8 cellular contexts compared by ENCODE assay signal in genomic region chr3:115148142-115148790, GRCh38. TPM values are rescaled to one million over a fixed set of nuclear protein-coding genes. Genes with fewer than 3 reads are reported as not detected.
A peak's percentile ranks its signal among the peaks of the same experiment; 100 is the strongest.
DNase-seq lines count a peak whose midpoint lies in the region; ATAC-seq and TF ChIP-seq lines count a peak whose summit lies in the region.

No MANE protein-coding gene starts in this region.

- intact Hi-C loops in left lung (cut with DNase I): loop anchor here in 1 of 2 donors (10.0 kb wide), 1 partner anchor 53 kb away; no protein-coding TSS in a partner anchor

- peak overlapping the region; percentile 43 for H3K27ac Mint-ChIP-seq in T-helper 1 cell treated with Interleukin-12 subunit alpha and Interleukin-12 subunit beta and Interleukin-4 antibody, amounts not matched to agents 30 μg/mL and 1 μg/mL, for 36 hours

- H3K4me3 ChIP-seq in left lung: peak overlapping the region; percentile 77 to 83
- peak overlapping the region; percentile 49 to 96 (median 76) for H3K4me3 ChIP-seq in tibial nerve

- H3K4me3 Mint-ChIP-seq in T-helper 1 cell treated with Interleukin-12 subunit alpha and Interleukin-12 subunit beta and Interleukin-4 antibody, amounts not matched to agents 30 μg/mL and 1 μg/mL, for 36 hours: peak overlapping the region; percentile 98

- peaks cover 5% of the 10 kb centered on the region for H3K27me3 Mint-ChIP-seq in T-helper 1 cell treated with Interleukin-12 subunit alpha and Interleukin-12 subunit beta and Interleukin-4 antibody, amounts not matched to agents 30 μg/mL and 1 μg/mL, for 36 hours (ENCODE audit: low read depth)

- H3K4me1 ChIP-seq in left lung (peaks cover 0 to 15% of the 10 kb centered on the region in 2 donors), tibial nerve (peaks cover 0 to 24% (median 11%) of the 10 kb centered on the region in 4 donors)

- H3K27ac ChIP-seq in angular gyrus (ENCODE audit: low read depth, low read length): peak overlapping the region; percentile 95
- peak overlapping the region; percentile 97 for H3K27ac ChIP-seq in left lung
- H3K27ac ChIP-seq in tibial nerve: peak overlapping the region; percentile 90 to 100 (median 96)

- no peak for ATAC-seq in left lung

- peaks cover 6% of the 10 kb centered on the region for H3K4me1 Mint-ChIP-seq in T-helper 1 cell treated with Interleukin-12 subunit alpha and Interleukin-12 subunit beta and Interleukin-4 antibody, amounts not matched to agents 30 μg/mL and 1 μg/mL, for 36 hours (ENCODE audit: low read depth)

- TF ChIP-seq CTCF in left lung (IDR thresholded peaks at IDR 0.05): no peak
- TF ChIP-seq CTCF in tibial nerve (IDR thresholded peaks at IDR 0.05): no peak
- no peak for TF ChIP-seq CTCF in GM13977 (IDR thresholded peaks at IDR 0.05; ENCODE audit: extremely low read depth, insufficient read depth, missing control alignments)

- TF ChIP-seq POLR2A in tibial nerve (IDR thresholded peaks at IDR 0.05): peak in 1 of 2 donors; percentile 0

- no peaks in the 10 kb centered on the region for H3K36me3 ChIP-seq in left lung
- H3K36me3 ChIP-seq in tibial nerve: no peaks in the 10 kb centered on the region

- 1% methylated on average over 7 to 20 of the region's 20 CpGs for WGBS in tibial nerve, 2 donors

- peaks cover 2% of the 10 kb centered on the region for H3K36me3 Mint-ChIP-seq in T-helper 1 cell treated with Interleukin-12 subunit alpha and Interleukin-12 subunit beta and Interleukin-4 antibody, amounts not matched to agents 30 μg/mL and 1 μg/mL, for 36 hours (ENCODE audit: low read depth)

- H3K27me3 ChIP-seq in left lung: no peaks in the 10 kb centered on the region
- no peaks in the 10 kb centered on the region for H3K27me3 ChIP-seq in tibial nerve

- in situ Hi-C loops in GM13977 (cut with MboI; ENCODE audit: low pct_unique_long_range_greater_than_20kb, low sequenced_read_pairs, unreplicated experiment): no loop called here

- no peaks in the 10 kb centered on the region for H3K9me3 Mint-ChIP-seq in T-helper 1 cell treated with Interleukin-12 subunit alpha and Interleukin-12 subunit beta and Interleukin-4 antibody, amounts not matched to agents 30 μg/mL and 1 μg/mL, for 36 hours

- H3K9me3 ChIP-seq in left lung (no peaks in the 10 kb centered on the region), tibial nerve (no peaks in the 10 kb centered on the region)

- DNase-seq in T-helper 1 cell (no peak), HS-27A (ENCODE audit: low read depth) (peak; percentile 17), left lung (no peak), tibial nerve (ENCODE audit: low spot score in 2 of 2) (no peak), GM13977 (ENCODE audit: low spot score) (no peak)
- DNase-seq in activated CD8-positive, alpha-beta memory T cell treated with anti-CD3 and anti-CD28 coated beads, Interleukin-2, amount 50 U/mL, for 48 hours: no peak

- peak in 1 of 2 donors; percentile 48 for TF ChIP-seq EP300 in tibial nerve (IDR thresholded peaks at IDR 0.05)

RNA-seq across cellular contexts. Expression of gene ZBTB20, which starts 1.2 kb away (rescaled TPM):
- 10 to 100 TPM; 48.2 to 63.5 TPM for total RNA-seq in left lung
- total RNA-seq in tibial nerve: 100 to 1,000 TPM in 2 of 4 donors, 10 to 100 TPM in 2; 63.3 to 127 (median 102) TPM
